In the genomic region with DNA sequence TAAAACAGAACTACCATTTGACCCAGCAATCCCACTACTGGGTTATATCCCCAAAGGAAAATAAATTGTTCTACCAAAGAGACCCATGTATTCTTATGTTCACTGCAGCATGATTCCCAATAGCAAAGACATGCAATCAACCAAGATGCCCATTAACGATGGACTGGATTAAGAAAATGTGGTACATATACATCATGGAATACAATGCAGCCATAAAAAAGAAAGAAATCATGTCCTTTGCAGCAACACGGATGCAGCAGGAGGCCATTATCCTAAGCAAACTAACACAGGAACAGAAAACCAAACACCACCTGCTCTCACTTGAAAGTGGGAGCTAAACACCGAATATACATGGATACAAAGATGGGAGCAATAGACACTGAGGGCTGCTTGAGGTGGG, we compare ENCODE assay signal across 39 cellular contexts.
"Had no signal": no experiment of that assay in that cellular context is flagged by ENCODE, and none has a peak within 500 bp of the region (broad histone marks: within the 10 kb centered on the region; RNA-seq: fewer than 3 reads in every experiment).

No MANE protein-coding gene starts in this region.

- H3K4me3 Mint-ChIP-seq: activated naive CD4-positive, alpha-beta T cell treated with anti-CD3 and anti-CD28 coated beads for 36 hours; activated naive CD4-positive, alpha-beta T cell treated with anti-CD3 and anti-CD28 coated beads, Interleukin-2, amount 10 ng/mL, durations not matched to agents 7 days and 5 days; activated naive CD4-positive, alpha-beta T cell treated with anti-CD3 and anti-CD28 coated beads, Interleukin-2, amount 50 U/mL, for 24 hours; activated naive CD8-positive, alpha-beta T cell; activated naive CD8-positive, alpha-beta T cell treated with anti-CD3 and anti-CD28 coated beads for 36 hours; activated naive CD8-positive, alpha-beta T cell treated with anti-CD3 and anti-CD28 coated beads, Interleukin-2, amount 10 ng/mL, durations not matched to agents 7 days and 5 days; activated naive CD8-positive, alpha-beta T cell treated with anti-CD3 and anti-CD28 coated beads, Interleukin-2, amount 50 U/mL, for 24 hours; activated T-cell treated with anti-CD3 and anti-CD28 coated beads, Interleukin-2, amount 50 U/mL, for 24 hours; activated T-cell treated with anti-CD3 and anti-CD28 coated beads, Interleukin-2, amount 50 U/mL, for 4 hours; activated T-cell treated with anti-CD3 and anti-CD28 coated beads, Interleukin-2, amount 50 U/mL, for 72 hours; activated T-helper 1 cell treated with anti-CD3 and anti-CD28 coated beads, Interleukin-12 subunit alpha, Interleukin-12 subunit beta, Interleukin-2, Interleukin-4 antibody, amounts not matched to agents 30 ng/mL and 10 ng/mL and 1 ng/mL, durations not matched to agents 14 hours and 24 hours and 36 hours; activated T-helper 17 cell treated with anti-CD3 and anti-CD28 coated beads, Interleukin-2, amount 50 U/mL, for 72 hours; brain; central memory CD8-positive, alpha-beta T cell had no signal

- ATAC-seq: activated naive CD4-positive, alpha-beta T cell treated with anti-CD3 and anti-CD28 coated beads, Interleukin-2, amount 50 U/mL, for 72 hours; activated naive CD8-positive, alpha-beta T cell treated with anti-CD3 and anti-CD28 coated beads, Interleukin-2, amount 50 U/mL, for 24 hours; activated T-cell treated with anti-CD3 and anti-CD28 coated beads, Interleukin-2, amount 50 U/mL, for 4 hours; activated T-cell treated with anti-CD3 and anti-CD28 coated beads, Interleukin-2, amount 50 U/mL, for 72 hours; activated T-helper 17 cell treated with anti-CD3 and anti-CD28 coated beads, Interleukin-2, amount 50 U/mL, for 72 hours; body of pancreas had no signal

- H3K4me3 ChIP-seq: adrenal gland, ascending aorta, body of pancreas, breast epithelium, cardiac muscle cell had no signal

- FAIRE-seq: astrocyte, bronchial epithelial cell had no signal

- H3K27ac ChIP-seq: adrenal gland, ascending aorta, body of pancreas, brain microvascular endothelial cell, breast epithelium, cardiac muscle cell had no signal

- H3K4me1 Mint-ChIP-seq: activated T-helper 17 cell treated with anti-CD3 and anti-CD28 coated beads, Interleukin-2, amount 50 U/mL, for 72 hours; brain; central memory CD8-positive, alpha-beta T cell had no signal

- H3K4me1 ChIP-seq: adrenal gland, ascending aorta, breast epithelium had no signal

- H3K36me3 ChIP-seq: adrenal gland, brain microvascular endothelial cell had no signal

- H3K9me3 Mint-ChIP-seq: activated naive CD4-positive, alpha-beta T cell treated with anti-CD3 and anti-CD28 coated beads for 36 hours; activated naive CD4-positive, alpha-beta T cell treated with anti-CD3 and anti-CD28 coated beads, Interleukin-2, amount 10 ng/mL, durations not matched to agents 7 days and 5 days; activated naive CD4-positive, alpha-beta T cell treated with anti-CD3 and anti-CD28 coated beads, Interleukin-2, amount 50 U/mL, for 24 hours; activated naive CD4-positive, alpha-beta T cell treated with anti-CD3 and anti-CD28 coated beads, Interleukin-2, amount 50 U/mL, for 72 hours; activated naive CD8-positive, alpha-beta T cell treated with anti-CD3 and anti-CD28 coated beads for 36 hours; activated naive CD8-positive, alpha-beta T cell treated with anti-CD3 and anti-CD28 coated beads, Interleukin-2, amount 50 U/mL, for 24 hours; activated T-cell treated with anti-CD3 and anti-CD28 coated beads, Interleukin-2, amount 50 U/mL, for 24 hours; activated T-cell treated with anti-CD3 and anti-CD28 coated beads, Interleukin-2, amount 50 U/mL, for 4 hours; activated T-helper 1 cell treated with anti-CD3 and anti-CD28 coated beads, Interleukin-12 subunit alpha, Interleukin-12 subunit beta, Interleukin-2, Interleukin-4 antibody, amounts not matched to agents 30 ng/mL and 10 ng/mL and 1 ng/mL, durations not matched to agents 14 hours and 24 hours and 36 hours; activated T-helper 17 cell treated with anti-CD3 and anti-CD28 coated beads, Interleukin-2, amount 50 U/mL, for 72 hours; activated T-helper 2 cell treated with anti-CD3 and anti-CD28 coated beads, Interferon-gamma antibody, Interleukin-2, Interleukin-4, amounts not matched to agents 10 μg/mL and 5 μg/mL and 100 μg/mL, durations not matched to agents 14 hours and 24 hours and 36 hours; central memory CD8-positive, alpha-beta T cell had no signal

- H3K27ac Mint-ChIP-seq: activated naive CD4-positive, alpha-beta T cell treated with anti-CD3 and anti-CD28 coated beads for 36 hours; activated naive CD4-positive, alpha-beta T cell treated with anti-CD3 and anti-CD28 coated beads, Interleukin-2, amount 10 ng/mL, durations not matched to agents 7 days and 5 days; activated naive CD4-positive, alpha-beta T cell treated with anti-CD3 and anti-CD28 coated beads, Interleukin-2, amount 50 U/mL, for 24 hours; activated naive CD4-positive, alpha-beta T cell treated with anti-CD3 and anti-CD28 coated beads, Interleukin-2, amount 50 U/mL, for 72 hours; activated naive CD8-positive, alpha-beta T cell; activated naive CD8-positive, alpha-beta T cell treated with anti-CD3 and anti-CD28 coated beads for 36 hours; activated naive CD8-positive, alpha-beta T cell treated with anti-CD3 and anti-CD28 coated beads, Interleukin-2, amount 10 ng/mL, durations not matched to agents 7 days and 5 days; activated naive CD8-positive, alpha-beta T cell treated with anti-CD3 and anti-CD28 coated beads, Interleukin-2, amount 50 U/mL, for 24 hours; activated T-cell treated with anti-CD3 and anti-CD28 coated beads, Interleukin-2, amount 50 U/mL, for 24 hours; activated T-cell treated with anti-CD3 and anti-CD28 coated beads, Interleukin-2, amount 50 U/mL, for 72 hours; activated T-helper 1 cell treated with anti-CD3 and anti-CD28 coated beads, Interleukin-12 subunit alpha, Interleukin-12 subunit beta, Interleukin-2, Interleukin-4 antibody, amounts not matched to agents 30 ng/mL and 10 ng/mL and 1 ng/mL, durations not matched to agents 14 hours and 24 hours and 36 hours; activated T-helper 17 cell treated with anti-CD3 and anti-CD28 coated beads, Interleukin-2, amount 50 U/mL, for 72 hours; activated T-helper 2 cell treated with anti-CD3 and anti-CD28 coated beads, Interferon-gamma antibody, Interleukin-2, Interleukin-4, amounts not matched to agents 10 μg/mL and 5 μg/mL and 100 μg/mL, durations not matched to agents 14 hours and 24 hours and 36 hours; brain had no signal

- H3K9me3 ChIP-seq: adrenal gland, ascending aorta, body of pancreas, breast epithelium had no signal

- DNase-seq: activated effector memory CD4-positive, alpha-beta T cell treated with anti-CD3 and anti-CD28 coated beads, Interleukin-2, amount 50 U/mL, for 16 hours; activated effector memory CD4-positive, alpha-beta T cell treated with Interleukin-2 at 50 U/mL for 16 hours; activated gamma-delta T cell; activated gamma-delta T cell treated with Interleukin-2 at 50 U/mL for 16 hours; activated naive CD4-positive, alpha-beta T cell; activated naive CD4-positive, alpha-beta T cell treated with anti-CD3 and anti-CD28 coated beads for 36 hours; activated naive CD4-positive, alpha-beta T cell treated with anti-CD3 and anti-CD28 coated beads, Interleukin-2, amount 10 ng/mL, durations not matched to agents 7 days and 5 days; activated naive CD4-positive, alpha-beta T cell treated with anti-CD3 and anti-CD28 coated beads, Interleukin-2, amount 50 U/mL, for 16 hours; activated naive CD4-positive, alpha-beta T cell treated with Interleukin-2 at 50 U/mL for 16 hours; activated naive CD8-positive, alpha-beta T cell treated with anti-CD3 and anti-CD28 coated beads for 36 hours; activated naive CD8-positive, alpha-beta T cell treated with anti-CD3 and anti-CD28 coated beads, Interleukin-2, amount 10 ng/mL, durations not matched to agents 7 days and 5 days; activated naive CD8-positive, alpha-beta T cell treated with anti-CD3 and anti-CD28 coated beads, Interleukin-2, amount 50 U/mL, for 24 hours; activated T-cell treated with anti-CD3 and anti-CD28 coated beads, Interleukin-2, amount 50 U/mL, for 24 hours; activated T-cell treated with anti-CD3 and anti-CD28 coated beads, Interleukin-2, amount 50 U/mL, for 4 hours; activated T-cell treated with anti-CD3 and anti-CD28 coated beads, Interleukin-2, amount 50 U/mL, for 48 hours; activated T-cell treated with anti-CD3 and anti-CD28 coated beads, Interleukin-2, amount 50 U/mL, for 72 hours; adrenal gland; amniotic stem cell; amygdala; anterior cingulate cortex; aorta; body of pancreas; brain microvascular endothelial cell; caudate nucleus; central memory CD4-positive, alpha-beta T cell; cerebellar nuclear complex had no signal

- H3K27me3 ChIP-seq: adrenal gland, ascending aorta, body of pancreas, brain microvascular endothelial cell, breast epithelium, cardiac muscle cell had no signal

- H3K27me3 Mint-ChIP-seq: activated naive CD4-positive, alpha-beta T cell treated with anti-CD3 and anti-CD28 coated beads, Interleukin-2, amount 10 ng/mL, durations not matched to agents 7 days and 5 days; activated naive CD4-positive, alpha-beta T cell treated with anti-CD3 and anti-CD28 coated beads, Interleukin-2, amount 50 U/mL, for 24 hours; activated naive CD8-positive, alpha-beta T cell; activated naive CD8-positive, alpha-beta T cell treated with anti-CD3 and anti-CD28 coated beads for 36 hours; activated naive CD8-positive, alpha-beta T cell treated with anti-CD3 and anti-CD28 coated beads, Interleukin-2, amount 10 ng/mL, durations not matched to agents 7 days and 5 days; activated naive CD8-positive, alpha-beta T cell treated with anti-CD3 and anti-CD28 coated beads, Interleukin-2, amount 50 U/mL, for 24 hours; activated T-cell treated with anti-CD3 and anti-CD28 coated beads, Interleukin-2, amount 50 U/mL, for 24 hours; activated T-helper 17 cell treated with anti-CD3 and anti-CD28 coated beads, Interleukin-2, amount 50 U/mL, for 72 hours; brain; central memory CD8-positive, alpha-beta T cell had no signal
